ENCODE assay signal across 12 cellular contexts in genomic region chr20:709421-709820, GRCh38. TPM values are rescaled to one million over a fixed set of nuclear protein-coding genes. Genes with fewer than 3 reads are reported as not detected.
DNase-seq lines count a peak whose midpoint lies in the region; ATAC-seq and TF ChIP-seq lines count a peak whose summit lies in the region.
"Had no signal": no experiment of that assay in that cellular context is flagged by ENCODE, and none has a peak within 500 bp of the region (broad histone marks: within the 10 kb centered on the region; RNA-seq: fewer than 3 reads in every experiment).

No MANE protein-coding gene starts in this region.

- H3K4me3 Mint-ChIP-seq in brain = peak overlapping the region; percentile 81 to 85 (median 83)
- H3K4me3 Mint-ChIP-seq: activated CD8-positive, alpha-beta T cell treated with anti-CD3 and anti-CD28 coated beads for 36 hours had no signal

- H3K9me3 Mint-ChIP-seq in brain = peaks cover 6 to 26% (median 15%) of the 10 kb centered on the region in 5 experiments

- H3K27ac ChIP-seq in C4-2B = peak overlapping the region; percentile 35
- H3K27ac ChIP-seq: KMS-11 had no signal

- no peak for TF ChIP-seq CTCF in C4-2B (conservative IDR thresholded peaks at IDR 0.05)
- no peak for TF ChIP-seq CTCF in brain (conservative IDR thresholded peaks at IDR 0.05)
- no peak for TF ChIP-seq CTCF in GM13977 (IDR thresholded peaks at IDR 0.05; ENCODE audit: extremely low read depth, insufficient read depth, missing control alignments)

- no peaks in the 10 kb centered on the region for H3K27me3 Mint-ChIP-seq in brain

- in situ Hi-C loops in GM13977 (cut with MboI; ENCODE audit: low pct_unique_long_range_greater_than_20kb, low sequenced_read_pairs, unreplicated experiment) = no loop called here

- H3K36me3 Mint-ChIP-seq in brain = no peaks in the 10 kb centered on the region

- DNase-seq in NCI-H1092 (lab: John Stamatoyannopoulos, UW) (peak; percentile 57), left lobe of liver (ENCODE audit: low spot score) (no peak), T-helper 1 cell (no peak), NCI-H1694 treated with DMSO at 0.1 percent for 48 hours (lab: John Stamatoyannopoulos, UW) (no peak), GM13977 (ENCODE audit: low spot score) (no peak)
- DNase-seq: activated CD8-positive, alpha-beta T cell treated with anti-CD3 and anti-CD28 coated beads for 36 hours; foreskin melanocyte had no signal

- ATAC-seq in left lobe of liver = peak; percentile 33
- ATAC-seq in GM21576 (IDR thresholded peaks at IDR 0.05; ENCODE audit: unreplicated experiment) = no peak
- ATAC-seq: activated CD8-positive, alpha-beta T cell treated with anti-CD3 and anti-CD28 coated beads for 36 hours had no signal

- H3K27ac Mint-ChIP-seq in brain = peak overlapping the region; percentile 39 to 95 (median 85)
- H3K27ac Mint-ChIP-seq: activated CD8-positive, alpha-beta T cell treated with anti-CD3 and anti-CD28 coated beads for 36 hours had no signal

- H3K4me1 Mint-ChIP-seq in brain = peaks cover 53% of the 10 kb centered on the region

RNA-seq across cellular contexts. Expression of gene SCRT2, which starts 33.8 kb away (rescaled TPM):
- polyA plus RNA-seq in brain (ENCODE audit: insufficient read depth, low read depth, low replicate concordance) = 0.98 TPM
- not detected for total RNA-seq in left lobe of liver
- total RNA-seq: activated CD8-positive, alpha-beta T cell treated with anti-CD3 and anti-CD28 coated beads for 36 hours; SK-MEL-5 had no signal

RNA-seq across cellular contexts. Expression of gene SRXN1, which starts 56.4 kb away (rescaled TPM):
- 7.4 TPM for polyA plus RNA-seq in brain (ENCODE audit: insufficient read depth, low read depth, low replicate concordance)
- 15.7 TPM for total RNA-seq in left lobe of liver

RNA-seq across cellular contexts. Expression of gene SLC52A3, which starts 58.9 kb away (rescaled TPM):
- 7.4 TPM for polyA plus RNA-seq in brain (ENCODE audit: insufficient read depth, low read depth, low replicate concordance)
- total RNA-seq in left lobe of liver = 0.18 TPM
- total RNA-seq: activated CD8-positive, alpha-beta T cell treated with anti-CD3 and anti-CD28 coated beads for 36 hours had no signal
